In genomic region chr12:125140918-125141573, GRCh38 we compare ENCODE assay signal across 11 cellular contexts. TPM values are rescaled to one million over a fixed set of nuclear protein-coding genes. Genes with fewer than 3 reads are reported as not detected.
DNase-seq lines count a peak whose midpoint lies in the region; ATAC-seq, FAIRE-seq and TF ChIP-seq lines count a peak whose summit lies in the region.
"Had no signal": no experiment of that assay in that cellular context is flagged by ENCODE, and none has a peak within 500 bp of the region (broad histone marks: within the 10 kb centered on the region; RNA-seq: fewer than 3 reads in every experiment).

No MANE protein-coding gene starts in this region.

- no peak overlapping the region for H3K9ac ChIP-seq in IMR-90 (ENCODE audit: low read depth, low read length)
- H3K9ac ChIP-seq in K562 (ENCODE audit: insufficient read depth in 1 of 2, low read depth in 2 of 2, low read length in 2 of 2): no peak overlapping the region

- POLR2A ChIA-PET in IMR-90 (lab: Charles Lee; ENCODE audit: unreplicated experiment) (no interaction called here), K562 (lab: Yijun Ruan, JAX) (interaction anchor here (0.8 kb wide), 1 partner anchor 21 kb away, joined by 5 read pairs; no protein-coding TSS in a partner anchor)

- TF ChIP-seq EP300 in K562 (IDR thresholded peaks at IDR 0.05; ENCODE audit: low read length): no peak

- intact Hi-C loops in IMR-90 (cut with micrococcal nuclease) (no loop called here), K562 (cut with micrococcal nuclease) (no loop called here)

- DNase-seq in AG08396 (ENCODE audit: low spot score): peak; percentile 59
- peak; percentile 76 for DNase-seq in IMR-90
- no peak for DNase-seq in K562 (ENCODE audit: extremely low read depth in 1 of 4, low spot score in 3 of 4)
- DNase-seq in kidney epithelial cell (ENCODE audit: low read depth): peak; percentile 69
- no peak for DNase-seq in GOT3 (lab: John Stamatoyannopoulos, UW)
- DNase-seq in CD1c-positive myeloid dendritic cell (ENCODE audit: extremely low spot score): no peak
- no peak for DNase-seq in central memory CD4-positive, alpha-beta T cell
- no peak for DNase-seq in G401 (ENCODE audit: low spot score)
- DNase-seq: NCI-H2029 treated with DMSO at 0.1 percent for 48 hours had no signal

- dilution Hi-C loops in IMR-90 (cut with HindIII; ENCODE audit: low sequenced_read_pairs, unreplicated experiment): no loop called here

- no peak overlapping the region for H2AK5ac ChIP-seq in IMR-90 (ENCODE audit: low read depth, low read length)

- no peak overlapping the region for H4K5ac ChIP-seq in IMR-90 (ENCODE audit: low read depth, low read length)

- H4K20me1 ChIP-seq in IMR-90 (ENCODE audit: insufficient read depth, low read length): no peaks in the 10 kb centered on the region
- no peaks in the 10 kb centered on the region; the same call in 1 of the 2 replicates for H4K20me1 ChIP-seq in K562 (replicated peaks; ENCODE audit: control insufficient read depth, insufficient read depth, low read length)

- H3K79me1 ChIP-seq in IMR-90 (ENCODE audit: low read depth in 1 of 2, low read length in 2 of 2): no peaks in the 10 kb centered on the region

- H3K9me1 ChIP-seq in IMR-90 (ENCODE audit: insufficient read depth, low read length): peaks cover 5% of the 10 kb centered on the region; the same call in 1 of the 2 replicates
- no peaks in the 10 kb centered on the region for H3K9me1 ChIP-seq in K562 (ENCODE audit: control insufficient read depth, insufficient read depth, low read length)

- H4K8ac ChIP-seq in IMR-90 (ENCODE audit: low read depth in 2 of 2, low read length in 2 of 2): peak overlapping the region in 1 of 2 experiments; percentile 37; a peak in 1 of 4 replicates

- H2BK20ac ChIP-seq in IMR-90 (ENCODE audit: low read depth, low read length): no peak overlapping the region

- H2BK15ac ChIP-seq in IMR-90 (ENCODE audit: low read depth, low read length): no peak overlapping the region

- CTCF ChIA-PET in IMR-90 (lab: Yijun Ruan, JAX) (no interaction called here), K562 (lab: Yijun Ruan, JAX; ENCODE audit: low intra/inter-chr PET ratio) (no interaction called here)

- no peak overlapping the region for H3K4ac ChIP-seq in IMR-90 (ENCODE audit: low read depth, low read length)

- H2BK120ac ChIP-seq in IMR-90 (ENCODE audit: low read depth, low read length): no peak overlapping the region

- no peak overlapping the region for H3K14ac ChIP-seq in IMR-90 (replicated peaks; ENCODE audit: low read depth, low read length)

- H3K4me1 ChIP-seq in IMR-90 (ENCODE audit: control insufficient read depth, insufficient read depth, low read length) (no peaks in the 10 kb centered on the region; the same call in 1 of the 2 replicates), K562 (replicated peaks in 1 of 2; ENCODE audit: control insufficient read depth in 2 of 2, insufficient read depth in 2 of 2, low read length in 2 of 2) (peaks cover 0 to 8% of the 10 kb centered on the region in 2 experiments; a peak in 2 of 5 replicates)

- H3K27ac ChIP-seq in IMR-90 (ENCODE audit: insufficient read depth, low read length) (no peak overlapping the region), K562 (ENCODE audit: extremely low read depth, low read depth, low read length) (no peak overlapping the region)

- TF ChIP-seq CTCF in IMR-90 (conservative IDR thresholded peaks at IDR 0.05; ENCODE audit: low read depth, low read length): no peak
- TF ChIP-seq CTCF in K562 (IDR thresholded peaks at IDR 0.05 in 2 of 3, conservative IDR thresholded peaks at IDR 0.05 in 1 of 3; ENCODE audit: insufficient read depth in 2 of 3, low read depth in 1 of 3, low read length in 3 of 3): 0 out of 6 replicates have a peak, but pooled peaks of 2 of the 3 experiments have one; percentile 2 to 11
- TF ChIP-seq CTCF in kidney epithelial cell (IDR thresholded peaks at IDR 0.05; ENCODE audit: insufficient read depth, low read length, poor library complexity, severe bottlenecking): no peak

- peak overlapping the region; percentile 72 for H2AFZ ChIP-seq in IMR-90 (replicated peaks; ENCODE audit: low read length, poor library complexity)
- H2AFZ ChIP-seq in K562 (ENCODE audit: low read depth, low read length): no peak overlapping the region

- no CpG with 5 or more reads among the region's 13 CpGs for WGBS in IMR-90 (ENCODE audit: extremely low coverage in 2 of 2, insufficient read length in 1 of 2), 2 experiments
- WGBS in K562 (ENCODE audit: insufficient coverage, low coverage, missing lambda C conversion rate): 31% methylated on average over 13 of the region's 13 CpGs

- TF ChIP-seq RAD21 in IMR-90 (IDR thresholded peaks at IDR 0.05; ENCODE audit: low read length) (no peak), K562 (CRISPR knock-in tag; conservative IDR thresholded peaks at IDR 0.05 in 1 of 2, IDR thresholded peaks at IDR 0.05 in 1 of 2) (no peak)

- H3K79me2 ChIP-seq in K562 (ENCODE audit: control insufficient read depth, insufficient read depth, low read length): no peaks in the 10 kb centered on the region

- no peak overlapping the region for H4K91ac ChIP-seq in IMR-90 (ENCODE audit: insufficient read depth, low read depth, low read length)

- H3K4me2 ChIP-seq in IMR-90 (ENCODE audit: low read depth, low read length): no peak overlapping the region
- no peak overlapping the region for H3K4me2 ChIP-seq in K562 (ENCODE audit: insufficient read depth, low read length)

- peak; percentile 11 for FAIRE-seq in K562 (lab: Jason Lieb, UNC)
- FAIRE-seq: islet of Langerhans had no signal

- TF ChIP-seq POLR2A in IMR-90 (IDR thresholded peaks at IDR 0.05; ENCODE audit: low read depth, low read length) (no peak), K562 (conservative IDR thresholded peaks at IDR 0.05) (no peak)

- H3K27me3 ChIP-seq in IMR-90 (ENCODE audit: control insufficient read depth, insufficient read depth, low read length) (no peaks in the 10 kb centered on the region), K562 (ENCODE audit: control insufficient read depth in 2 of 2, insufficient read depth in 2 of 2, low read length in 2 of 2) (peaks cover 9 to 56% of the 10 kb centered on the region in 2 experiments; a peak in 3 of 5 replicates), kidney epithelial cell (ENCODE audit: control insufficient read depth, insufficient read depth, low read length) (no peaks in the 10 kb centered on the region)

- H3K36me3 ChIP-seq in IMR-90 (ENCODE audit: control insufficient read depth, insufficient read depth, low read length) (peaks cover 3% of the 10 kb centered on the region; the same call in 1 of the 2 replicates), K562 (ENCODE audit: control insufficient read depth, insufficient read depth, low read length) (no peaks in the 10 kb centered on the region), kidney epithelial cell (ENCODE audit: control insufficient read depth, insufficient read depth, low read length) (no peaks in the 10 kb centered on the region)

- H3K4me3 ChIP-seq in IMR-90 (ENCODE audit: insufficient read depth, low read depth, low read length): no peak overlapping the region
- H3K4me3 ChIP-seq in K562: no peak overlapping the region
- H3K4me3 ChIP-seq in kidney epithelial cell (ENCODE audit: low read depth, low read length): no peak overlapping the region

- H3K56ac ChIP-seq in IMR-90 (ENCODE audit: extremely low read depth, insufficient read depth, low read length): no peak overlapping the region

- BruUV-seq in IMR-90 (replicated peaks; lab: Mats Ljungman, UMichigan) (no TSS peak), K562 (replicated peaks; lab: Mats Ljungman, UMichigan) (no TSS peak)

- peak overlapping the region; percentile 61 for H2AK9ac ChIP-seq in IMR-90 (replicated peaks; ENCODE audit: low read depth, low read length, poor library complexity)

- in situ Hi-C loops in IMR-90 (cut with MboI; ENCODE audit: low sequenced_read_pairs) (no loop called here), K562 (cut with MboI) (no loop called here), G401 (cut with HindIII; ENCODE audit: low sequenced_read_pairs) (no loop called here)

- no peak overlapping the region for H2BK5ac ChIP-seq in IMR-90 (ENCODE audit: low read depth, low read length, poor library complexity, severe bottlenecking)

- no peaks in the 10 kb centered on the region for H3K9me3 ChIP-seq in IMR-90 (ENCODE audit: control insufficient read depth, insufficient read depth, low read length)
- H3K9me3 ChIP-seq in K562 (replicated peaks; ENCODE audit: control insufficient read depth, insufficient read depth, low read depth, low read length): no peaks in the 10 kb centered on the region

- H3K18ac ChIP-seq in IMR-90 (ENCODE audit: low read depth, low read length): no peak overlapping the region

- H3K23ac ChIP-seq in IMR-90 (ENCODE audit: low read depth, low read length): no peak overlapping the region

- ATAC-seq in IMR-90 (ENCODE audit: low read depth) (peak; percentile 64), K562 (peak; percentile 47)

TF ChIP-seq in IMR-90, 13 proteins besides CTCF, POLR2A, EP300 and RAD21 (continues in another document):
- TF ChIP-seq SMC3 (IDR thresholded peaks at IDR 0.05; ENCODE audit: low read depth, low read length): no peak

RNA-seq across cellular contexts. Expression of gene TMEM132B, which starts 45.1 kb away (rescaled TPM):
- total RNA-seq in IMR-90 (2012; rRNA removed) (0.56 and 0.72 TPM in 2 replicates), K562 (2014; rRNA removed) (not detected in 2 replicates), K562 (2014; rRNA removed; fragmentation: Illumina TruSeq; extraction: Trizol) (0.04 TPM in 1 of 2 replicates, not detected in the other), K562 (2015; rRNA removed; fragmentation: Illumina TruSeq; extraction: Trizol) (0.07 TPM in 1 of 2 replicates, not detected in the other), K562 (2021) (0.18 TPM in 1 of 2 replicates, not detected in the other), kidney epithelial cell (0.07 and 0.17 TPM in 2 replicates)
- polyA plus RNA-seq in IMR-90 (2012; rRNA removed) (0.39 and 0.95 TPM in 2 replicates), K562 (2011; rRNA removed) (0.01 TPM in 1 of 2 replicates, not detected in the other), K562 (2014; fragmentation: Illumina TruSeq; extraction: Trizol) (0.13 TPM in 1 of 2 replicates, not detected in the other), K562 (2014; fragmentation: Nextera tagmentation; extraction: Ambion mirVana) (not detected), K562 (2014; rRNA removed) (not detected in 2 replicates)
- 0.03 and 0.16 TPM in 2 replicates for polyA plus RNA-seq in IMR-90 (2012; cell fraction: cytosol; rRNA removed)
- polyA plus RNA-seq in IMR-90 (2012; cell fraction: nucleus; rRNA removed; ENCODE audit: low replicate concordance): 1.1 and 2.5 TPM in 2 replicates
- not detected in 2 replicates for total RNA-seq in K562 (2011; cell fraction: chromatin; rRNA removed; ENCODE audit: low replicate concordance)
- total RNA-seq in K562 (2011; cell fraction: nucleolus; rRNA removed): not detected in 2 replicates
- total RNA-seq in K562 (2011; cell fraction: nucleoplasm; rRNA removed): not detected in 2 replicates
- not detected in 2 replicates for polyA plus RNA-seq in K562 (2011; cell fraction: cytosol; rRNA removed)
- polyA plus RNA-seq in K562 (2011; cell fraction: nucleus; rRNA removed): 0.04 and 0.11 TPM in 2 replicates
- polyA plus RNA-seq in K562 (2012): 0.01 and 0.14 TPM in 2 replicates
- not detected in 2 replicates for polyA minus RNA-seq in K562 (2011; rRNA and poly(A)+ RNA removed)
- polyA minus RNA-seq in K562 (2011; cell fraction: cytosol; rRNA and poly(A)+ RNA removed): not detected in 2 replicates
- polyA minus RNA-seq in K562 (2011; cell fraction: nucleus; rRNA and poly(A)+ RNA removed): not detected in 2 replicates
- total RNA-seq in G401 (2014; rRNA removed; shearing (Covaris generic)): 3.0 and 6.1 TPM in 2 replicates
- polyA plus RNA-seq: CD14-positive monocyte had no signal

Comparison
In these comparisons a context has a peak if more than half of its experiments do, and no peak if none do; other contexts are left out.
1. DNase-seq: peak in AG08396 (single experiment), IMR-90 (single experiment) and kidney epithelial cell (single experiment); none in K562 (0 of 4), GOT3 (single experiment), CD1c-positive myeloid dendritic cell (single experiment), central memory CD4-positive, alpha-beta T cell (single experiment) and G401 (single experiment).
2. CTCF ChIP-seq: peak in K562 (2 of 3); none in IMR-90 (single experiment) and kidney epithelial cell (single experiment).